ENCODE assay signal across 1 cellular context in the genomic region with DNA sequence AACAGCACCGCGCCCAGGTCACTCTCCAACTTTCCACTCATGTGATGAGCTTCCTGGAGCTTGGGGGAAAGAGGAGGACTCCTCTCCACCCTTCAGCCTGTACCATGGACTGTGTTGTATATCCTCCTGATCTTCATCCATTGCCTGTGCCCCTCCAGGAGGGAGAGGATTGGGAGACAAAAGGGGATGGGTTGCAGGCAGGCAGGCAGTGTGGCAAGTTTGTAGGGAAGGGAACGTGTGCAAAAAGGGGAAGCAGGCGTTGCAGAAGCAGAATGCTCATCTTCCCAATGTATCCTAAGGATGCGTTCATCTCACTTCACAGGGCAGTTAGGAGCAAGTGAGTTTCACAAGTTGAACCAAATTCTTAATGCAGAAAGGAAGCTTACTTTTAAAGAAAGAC.
TF ChIP-seq lines count a peak whose summit lies in the region.

No MANE protein-coding gene starts in this region.

TF ChIP-seq in GM12878, 131 proteins besides CTCF, POLR2A, EP300 and RAD21:
- TF ChIP-seq CREB1 (IDR thresholded peaks at IDR 0.05; ENCODE audit: low read depth) (no peak), PML (IDR thresholded peaks at IDR 0.05; ENCODE audit: low read length) (no peak), NR2F1 (conservative IDR thresholded peaks at IDR 0.05) (no peak), SIX5 (IDR thresholded peaks at IDR 0.05; ENCODE audit: low read depth, low read length, severe bottlenecking) (no peak), POLR2AphosphoS5 (IDR thresholded peaks at IDR 0.05; ENCODE audit: low read length) (no peak), ZBED1 (IDR thresholded peaks at IDR 0.05; ENCODE audit: borderline replicate concordance) (no peak), KAT2A (conservative IDR thresholded peaks at IDR 0.05; ENCODE audit: control insufficient read depth, low read depth, low read length) (no peak), NR2C2 (IDR thresholded peaks at IDR 0.05; ENCODE audit: borderline replicate concordance, control insufficient read depth, insufficient read length, low read depth) (no peak), IRF4 (IDR thresholded peaks at IDR 0.05; ENCODE audit: low read depth, low read length) (no peak), SMARCA5 (IDR thresholded peaks at IDR 0.05) (no peak)
- TF ChIP-seq, protein P1, sequence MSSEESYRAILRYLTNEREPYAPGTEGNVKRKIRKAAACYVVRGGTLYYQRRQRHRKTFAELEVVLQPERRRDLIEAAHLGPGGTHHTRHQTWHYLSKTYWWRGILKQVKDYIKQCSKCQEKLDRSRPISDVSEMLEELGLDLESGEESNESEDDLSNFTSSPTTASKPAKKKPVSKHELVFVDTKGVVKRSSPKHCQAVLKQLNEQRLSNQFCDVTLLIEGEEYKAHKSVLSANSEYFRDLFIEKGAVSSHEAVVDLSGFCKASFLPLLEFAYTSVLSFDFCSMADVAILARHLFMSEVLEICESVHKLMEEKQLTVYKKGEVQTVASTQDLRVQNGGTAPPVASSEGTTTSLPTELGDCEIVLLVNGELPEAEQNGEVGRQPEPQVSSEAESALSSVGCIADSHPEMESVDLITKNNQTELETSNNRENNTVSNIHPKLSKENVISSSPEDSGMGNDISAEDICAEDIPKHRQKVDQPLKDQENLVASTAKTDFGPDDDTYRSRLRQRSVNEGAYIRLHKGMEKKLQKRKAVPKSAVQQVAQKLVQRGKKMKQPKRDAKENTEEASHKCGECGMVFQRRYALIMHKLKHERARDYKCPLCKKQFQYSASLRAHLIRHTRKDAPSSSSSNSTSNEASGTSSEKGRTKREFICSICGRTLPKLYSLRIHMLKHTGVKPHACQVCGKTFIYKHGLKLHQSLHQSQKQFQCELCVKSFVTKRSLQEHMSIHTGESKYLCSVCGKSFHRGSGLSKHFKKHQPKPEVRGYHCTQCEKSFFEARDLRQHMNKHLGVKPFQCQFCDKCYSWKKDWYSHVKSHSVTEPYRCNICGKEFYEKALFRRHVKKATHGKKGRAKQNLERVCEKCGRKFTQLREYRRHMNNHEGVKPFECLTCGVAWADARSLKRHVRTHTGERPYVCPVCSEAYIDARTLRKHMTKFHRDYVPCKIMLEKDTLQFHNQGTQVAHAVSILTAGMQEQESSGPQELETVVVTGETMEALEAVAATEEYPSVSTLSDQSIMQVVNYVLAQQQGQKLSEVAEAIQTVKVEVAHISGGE (CRISPR knock-in tag; IDR thresholded peaks at IDR 0.05), result no peak
TF ChIP-seq in GM12878: peak in this region for 0.
